21 cellular contexts compared by ENCODE assay signal in the genomic region with DNA sequence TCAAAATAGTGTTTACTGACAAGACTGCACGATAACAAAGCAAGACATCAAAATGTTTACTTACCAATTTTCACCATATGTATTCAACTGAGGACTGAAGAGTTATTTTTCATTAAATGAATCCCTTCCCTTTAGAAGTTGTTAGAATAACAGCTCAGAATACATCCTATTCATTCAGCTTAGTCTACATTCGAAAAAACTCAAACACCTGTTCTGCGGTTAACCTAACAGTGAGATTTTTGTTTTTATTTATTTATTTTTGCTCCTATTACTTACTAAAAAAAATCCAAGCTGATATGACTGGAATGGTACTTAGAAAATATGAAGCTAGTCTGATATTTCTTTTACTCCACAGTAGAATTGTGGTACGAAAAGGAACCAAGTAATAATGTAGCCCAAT.
"Had no signal": no experiment of that assay in that cellular context is flagged by ENCODE, and none has a peak within 500 bp of the region (broad histone marks: within the 10 kb centered on the region; RNA-seq: fewer than 3 reads in every experiment).

No MANE protein-coding gene starts in this region.

- DNase-seq: effector memory CD8-positive, alpha-beta T cell; erythroblast; esophagus squamous epithelium; foreskin melanocyte; glutamatergic neuron; heart right ventricle; hippocampal formation; left cardiac atrium; left lung; mesenchymal stem cell; mucosa of descending colon; naive thymus-derived CD4-positive, alpha-beta T cell; stimulated activated CD4-positive, alpha-beta T cell treated with anti-CD3 and anti-CD28 coated beads, Interleukin-12 subunit alpha, Interleukin-12 subunit beta, amount 100 ng/mL, for 4 hours; stimulated activated CD4-positive, alpha-beta T cell treated with anti-CD3 and anti-CD28 coated beads, Interleukin-1b, Interleukin-23, amount 100 ng/mL, for 48 hours; stimulated activated CD4-positive, alpha-beta T cell treated with anti-CD3 and anti-CD28 coated beads, Interleukin-4, amount 100 ng/mL, for 1 hour; stimulated activated naive CD4-positive, alpha-beta T cell treated with Interleukin-2 at 50 U/mL for 16 hours; stomach; thyroid gland; trophoblast cell had no signal

- FAIRE-seq: endometrium, islet of Langerhans had no signal
